ENCODE assay signal across 22 cellular contexts in the genomic region with DNA sequence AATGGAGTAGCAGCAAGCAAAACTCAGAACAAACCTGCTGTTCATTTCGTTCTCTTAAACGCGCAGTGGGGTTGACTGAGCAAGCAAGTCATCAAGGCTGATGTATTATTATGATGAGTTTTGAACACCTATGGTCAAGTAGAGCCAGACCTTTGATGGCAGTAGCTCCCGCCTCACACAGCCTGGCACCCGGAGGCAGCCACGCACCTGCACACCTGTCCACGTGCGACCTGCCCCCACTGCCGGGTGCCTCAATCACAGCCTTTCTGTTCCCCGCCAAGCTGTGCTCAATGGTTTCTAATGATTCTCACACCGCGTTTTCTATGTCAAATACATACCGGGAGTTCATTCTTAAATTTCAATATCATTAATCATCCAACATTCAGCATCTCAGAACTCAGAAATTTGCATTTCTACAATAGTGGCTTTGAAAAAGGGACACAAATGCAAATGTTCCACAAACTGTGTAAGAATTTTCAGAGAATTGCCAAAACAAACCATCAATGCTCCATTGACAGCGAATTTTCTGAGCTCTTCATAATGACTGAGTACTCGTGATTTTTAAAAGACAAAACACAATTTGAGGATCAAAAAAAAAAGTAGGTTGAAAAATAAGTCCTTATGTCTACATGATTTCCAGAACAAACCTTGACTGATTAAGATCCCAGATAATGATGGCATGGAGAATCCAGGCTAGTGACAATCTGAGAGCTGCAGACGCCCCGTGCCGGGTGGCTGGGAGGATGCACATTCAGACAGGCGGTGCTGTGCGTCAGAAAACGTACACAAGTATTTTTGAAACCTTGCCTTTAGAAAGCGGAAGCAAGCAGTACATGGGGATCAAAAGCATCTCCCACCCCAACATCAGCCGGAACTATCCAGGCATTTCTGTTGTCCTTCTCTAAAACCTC. TPM values are rescaled to one million over a fixed set of nuclear protein-coding genes. Genes with fewer than 3 reads are reported as not detected.
A peak's percentile ranks its signal among the peaks of the same experiment; 100 is the strongest.
DNase-seq lines count a peak whose midpoint lies in the region; ATAC-seq and TF ChIP-seq lines count a peak whose summit lies in the region.
"Had no signal": no experiment of that assay in that cellular context is flagged by ENCODE, and none has a peak within 500 bp of the region (broad histone marks: within the 10 kb centered on the region; RNA-seq: fewer than 3 reads in every experiment).

No MANE protein-coding gene starts in this region.

- no peak for ATAC-seq in CD4-positive, CD25-positive, alpha-beta regulatory T cell (ENCODE audit: low read depth in 2 of 2)
- no peak for ATAC-seq in HG03571 (IDR thresholded peaks at IDR 0.05; ENCODE audit: unreplicated experiment)
- no peak for ATAC-seq in HG02763 (IDR thresholded peaks at IDR 0.05; ENCODE audit: unreplicated experiment)
- ATAC-seq: activated T-cell treated with anti-CD3 and anti-CD28 coated beads, Interleukin-2, amount 50 U/mL, for 72 hours; GM12878; stimulated activated naive B cell treated with anti-CD40 and anti-IgM and Interleukin-4, amounts not matched to agents 10 μg/mL and 1 μg/mL and 100 μg/mL, for 72 hours had no signal

- no peak overlapping the region for H3K4me3 ChIP-seq in CD4-positive, CD25-positive, alpha-beta regulatory T cell (ENCODE audit: low read depth, low read length)
- H3K4me3 ChIP-seq: GM12878, GM23248, lower lobe of right lung, neural progenitor cell, SJCRH30, thyroid gland had no signal

- no peaks in the 10 kb centered on the region for H3K9me3 ChIP-seq in CD4-positive, CD25-positive, alpha-beta regulatory T cell (ENCODE audit: control insufficient read depth in 2 of 2, low read length in 2 of 2)
- H3K9me3 ChIP-seq: lower lobe of right lung, thyroid gland had no signal

- no peaks in the 10 kb centered on the region for H3K36me3 ChIP-seq in CD4-positive, CD25-positive, alpha-beta regulatory T cell (ENCODE audit: control insufficient read depth, insufficient read depth, low read length)
- H3K36me3 ChIP-seq: neural progenitor cell, SJCRH30, thyroid gland had no signal

- no peak for TF ChIP-seq CTCF in nephron progenitor cell (IDR thresholded peaks at IDR 0.05)
- TF ChIP-seq CTCF in glutamatergic neuron (IDR thresholded peaks at IDR 0.05; ENCODE audit: partially characterized antibody, unreplicated experiment), result no peak

- no peaks in the 10 kb centered on the region for H3K27me3 Mint-ChIP-seq in CD4-positive, CD25-positive, alpha-beta regulatory T cell
- H3K27me3 Mint-ChIP-seq in nephron progenitor cell (ENCODE audit: low read depth, poor library complexity) (no peaks in the 10 kb centered on the region), glutamatergic neuron (ENCODE audit: unreplicated experiment) (peaks cover 2% of the 10 kb centered on the region)
- H3K27me3 Mint-ChIP-seq: activated CD4-positive, alpha-beta T cell treated with anti-CD3 and anti-CD28 coated beads, Interleukin-2, amount 10 ng/mL, durations not matched to agents 7 days and 5 days; brain; CD4-positive, alpha-beta memory T cell; stimulated activated naive B cell treated with anti-CD40 and anti-IgM and Interleukin-4, amounts not matched to agents 10 μg/mL and 1 μg/mL and 100 μg/mL, for 72 hours had no signal

- peaks cover 18 to 29% (median 24%) of the 10 kb centered on the region in 4 donors for H3K4me1 Mint-ChIP-seq in CD4-positive, CD25-positive, alpha-beta regulatory T cell
- peaks cover 12% of the 10 kb centered on the region for H3K4me1 Mint-ChIP-seq in nephron progenitor cell
- H3K4me1 Mint-ChIP-seq in glutamatergic neuron (ENCODE audit: low read depth, unreplicated experiment), result peaks cover 15% of the 10 kb centered on the region

- no peak for DNase-seq in CD4-positive, CD25-positive, alpha-beta regulatory T cell
- DNase-seq in NCI-H345 (lab: John Stamatoyannopoulos, UW), result peak; percentile 85
- no peak for DNase-seq in nephron progenitor cell
- no peak for DNase-seq in activated CD8-positive, alpha-beta memory T cell treated with anti-CD3 and anti-CD28 coated beads, Interleukin-2, amount 50 U/mL, for 4 hours
- DNase-seq in glutamatergic neuron, result no peak
- DNase-seq: activated CD4-positive, alpha-beta T cell treated with anti-CD3 and anti-CD28 coated beads, Interleukin-2, amount 10 ng/mL, durations not matched to agents 7 days and 5 days; activated naive CD4-positive, alpha-beta T cell; activated T-cell treated with anti-CD3 and anti-CD28 coated beads, Interleukin-2, amount 50 U/mL, for 72 hours; CD4-positive, alpha-beta memory T cell; EL; GM23248; NCI-H524 treated with DMSO at 0.1 percent for 48 hours; stimulated activated naive B cell treated with anti-CD40 and anti-IgM and Interleukin-4, amounts not matched to agents 10 μg/mL and 1 μg/mL and 100 μg/mL, for 72 hours had no signal

- H3K27me3 ChIP-seq in CD4-positive, CD25-positive, alpha-beta regulatory T cell (ENCODE audit: control insufficient read depth, insufficient read depth, low read length), result no peaks in the 10 kb centered on the region
- H3K27me3 ChIP-seq: neural progenitor cell, SJCRH30, thyroid gland had no signal

- peaks cover 16% of the 10 kb centered on the region for H3K4me1 ChIP-seq in CD4-positive, CD25-positive, alpha-beta regulatory T cell (ENCODE audit: control insufficient read depth, insufficient read depth, low read length, poor library complexity, severe bottlenecking)
- H3K4me1 ChIP-seq: SJCRH30 had no signal

- H3K36me3 Mint-ChIP-seq in CD4-positive, CD25-positive, alpha-beta regulatory T cell, result peaks cover 23% of the 10 kb centered on the region
- peaks cover 37% of the 10 kb centered on the region for H3K36me3 Mint-ChIP-seq in nephron progenitor cell (ENCODE audit: low read depth)
- H3K36me3 Mint-ChIP-seq in glutamatergic neuron (ENCODE audit: unreplicated experiment), result no peaks in the 10 kb centered on the region

- peak overlapping the region in 2 of 3 donors; percentile 33 to 78 for H3K27ac Mint-ChIP-seq in CD4-positive, CD25-positive, alpha-beta regulatory T cell
- H3K27ac Mint-ChIP-seq in nephron progenitor cell, result peak overlapping the region; percentile 46
- no peak overlapping the region for H3K27ac Mint-ChIP-seq in glutamatergic neuron (ENCODE audit: unreplicated experiment)
- H3K27ac Mint-ChIP-seq: activated CD4-positive, alpha-beta T cell treated with anti-CD3 and anti-CD28 coated beads, Interleukin-2, amount 10 ng/mL, durations not matched to agents 7 days and 5 days; activated T-cell treated with anti-CD3 and anti-CD28 coated beads, Interleukin-2, amount 50 U/mL, for 72 hours; neural progenitor cell; stimulated activated naive B cell treated with anti-CD40 and anti-IgM and Interleukin-4, amounts not matched to agents 10 μg/mL and 1 μg/mL and 100 μg/mL, for 72 hours had no signal

- no peak overlapping the region for H3K4me3 Mint-ChIP-seq in CD4-positive, CD25-positive, alpha-beta regulatory T cell
- H3K4me3 Mint-ChIP-seq in nephron progenitor cell (no peak overlapping the region), glutamatergic neuron (ENCODE audit: unreplicated experiment) (no peak overlapping the region)
- H3K4me3 Mint-ChIP-seq: activated CD4-positive, alpha-beta T cell treated with anti-CD3 and anti-CD28 coated beads, Interleukin-2, amount 10 ng/mL, durations not matched to agents 7 days and 5 days; activated T-cell treated with anti-CD3 and anti-CD28 coated beads, Interleukin-2, amount 50 U/mL, for 72 hours; brain; CD4-positive, alpha-beta memory T cell; neural progenitor cell; stimulated activated naive B cell treated with anti-CD40 and anti-IgM and Interleukin-4, amounts not matched to agents 10 μg/mL and 1 μg/mL and 100 μg/mL, for 72 hours had no signal

- H3K27ac ChIP-seq in CD4-positive, CD25-positive, alpha-beta regulatory T cell (ENCODE audit: insufficient read depth, low read length, poor library complexity, severe bottlenecking), result no peak overlapping the region
- peak overlapping the region; percentile 13 for H3K27ac ChIP-seq in cingulate gyrus (ENCODE audit: low read depth, low read length)
- H3K27ac ChIP-seq: GM23248, lower lobe of right lung, neural progenitor cell, SJCRH30, thyroid gland had no signal

- H3K9me3 Mint-ChIP-seq in CD4-positive, CD25-positive, alpha-beta regulatory T cell, result peaks cover 0 to 2% (median 0%) of the 10 kb centered on the region in 7 donors
- H3K9me3 Mint-ChIP-seq in nephron progenitor cell (peaks cover 6% of the 10 kb centered on the region), glutamatergic neuron (ENCODE audit: unreplicated experiment) (peaks cover 2% of the 10 kb centered on the region)
- H3K9me3 Mint-ChIP-seq: activated CD4-positive, alpha-beta T cell treated with anti-CD3 and anti-CD28 coated beads, Interleukin-2, amount 10 ng/mL, durations not matched to agents 7 days and 5 days; activated T-cell treated with anti-CD3 and anti-CD28 coated beads, Interleukin-2, amount 50 U/mL, for 72 hours; CD4-positive, alpha-beta memory T cell had no signal

RNA-seq across cellular contexts. Expression of a gene that starts 56.6 kb away (rescaled TPM):
- 118 TPM for total RNA-seq in CD4-positive, CD25-positive, alpha-beta regulatory T cell
- polyA plus RNA-seq in CD4-positive, CD25-positive, alpha-beta regulatory T cell, result 1 to 10 TPM; 6.5 to 9.0 (median 7.9) TPM
- 90.6 TPM for total RNA-seq in glutamatergic neuron (ENCODE audit: unreplicated experiment)
